ENCODE assay signal across 20 cellular contexts in the genomic region with DNA sequence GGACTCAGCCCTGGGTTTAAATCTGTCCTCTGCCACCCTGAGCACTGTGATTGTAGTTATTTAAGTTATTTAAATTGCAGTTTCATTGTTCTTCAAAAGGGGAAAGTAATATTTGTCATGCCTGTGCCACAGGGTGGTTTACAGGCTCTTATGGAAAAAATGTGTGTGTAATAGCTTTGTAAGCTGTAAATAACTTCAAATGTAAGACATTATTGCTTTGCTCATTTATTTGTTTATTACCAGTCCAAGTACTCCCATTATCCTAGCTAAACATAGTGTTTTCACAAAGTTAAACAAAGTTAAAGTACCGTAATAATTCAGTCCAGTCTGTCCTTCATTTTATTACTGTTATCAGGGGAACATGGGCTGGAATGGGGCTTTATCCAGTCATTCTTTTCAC. TPM values are rescaled to one million over a fixed set of nuclear protein-coding genes. Genes with fewer than 3 reads are reported as not detected.
DNase-seq lines count a peak whose midpoint lies in the region; ATAC-seq and TF ChIP-seq lines count a peak whose summit lies in the region.
"Had no signal": no experiment of that assay in that cellular context is flagged by ENCODE, and none has a peak within 500 bp of the region (broad histone marks: within the 10 kb centered on the region; RNA-seq: fewer than 3 reads in every experiment).

No MANE protein-coding gene starts in this region.

- DNase-seq in SK-N-SH (no peak), amniotic epithelial cell (ENCODE audit: low read depth) (peak; percentile 10), mesothelial cell of epicardium (ENCODE audit: low spot score in 2 of 2, unreplicated experiment in 2 of 2) (no peak), HFFc6 (no peak), iPS-NIHi7 (ENCODE audit: extremely low spot score) (no peak), anterior cingulate cortex (lab: John Stamatoyannopoulos, UW) (no peak)
- DNase-seq: 8988T; CD4-positive, alpha-beta T cell; DMS79; GOT3; MG63; NCI-H1092 treated with DMSO at 0.1 percent for 48 hours; NCI-H1694 treated with DMSO at 0.1 percent for 48 hours; NCI-H446; NCI-H748 treated with DMSO at 0.1 percent for 48 hours; Peyer's patch; SHP77 treated with DMSO at 0.1 percent for 48 hours had no signal

- peak; percentile 33; the same call in 1 of the 3 replicates for ATAC-seq in SK-N-SH treated with all-trans-retinoic acid at 6 μM for 48 hours
- no peak for ATAC-seq in HG03280 (IDR thresholded peaks at IDR 0.05; ENCODE audit: unreplicated experiment)
- ATAC-seq: HepG2 had no signal

- H3K4me1 ChIP-seq in SK-N-SH (ENCODE audit: control insufficient read depth in 1 of 2, insufficient read depth in 2 of 2, low read depth in 1 of 2, low read length in 1 of 2), result peaks cover 12 to 16% of the 10 kb centered on the region in 2 experiments; a peak in 3 of 4 replicates

- H3K4me1 Mint-ChIP-seq in mesothelial cell of epicardium (peaks cover 21% of the 10 kb centered on the region), HFFc6 (ENCODE audit: low read depth) (no peaks in the 10 kb centered on the region)

- no peak for TF ChIP-seq EP300 in SK-N-SH (IDR thresholded peaks at IDR 0.05; ENCODE audit: borderline replicate concordance in 1 of 2, low read depth in 1 of 2, low read length in 1 of 2)

- no peaks in the 10 kb centered on the region for H3K27me3 ChIP-seq in SK-N-SH (ENCODE audit: insufficient read depth)
- H3K27me3 ChIP-seq: MG63, Peyer's patch had no signal

- no peaks in the 10 kb centered on the region for H3K36me3 Mint-ChIP-seq in mesothelial cell of epicardium
- no peaks in the 10 kb centered on the region for H3K36me3 Mint-ChIP-seq in HFFc6 (ENCODE audit: low read depth)

- no peaks in the 10 kb centered on the region for H3K9me2 ChIP-seq in SK-N-SH

- no peak for TF ChIP-seq RAD21 in SK-N-SH (IDR thresholded peaks at IDR 0.05; ENCODE audit: low read length)

- H4K20me1 ChIP-seq in SK-N-SH (ENCODE audit: insufficient read depth), result no peaks in the 10 kb centered on the region

- no peaks in the 10 kb centered on the region for H3K9me3 ChIP-seq in SK-N-SH
- H3K9me3 ChIP-seq: MG63, Peyer's patch had no signal

- H3K79me2 ChIP-seq in SK-N-SH (ENCODE audit: insufficient read depth), result no peaks in the 10 kb centered on the region

- H3F3A ChIP-seq in SK-N-SH (replicated peaks; ENCODE audit: insufficient read depth), result no peaks in the 10 kb centered on the region

- TF ChIP-seq CTCF in SK-N-SH (IDR thresholded peaks at IDR 0.05), result no peak
- no peak for TF ChIP-seq CTCF in mesothelial cell of epicardium (IDR thresholded peaks at IDR 0.05; ENCODE audit: unreplicated experiment)
- TF ChIP-seq CTCF in HFFc6 (IDR thresholded peaks at IDR 0.05), result no peak

- no peak overlapping the region for H3K4me2 ChIP-seq in SK-N-SH

- H3K9ac ChIP-seq in SK-N-SH, result no peak overlapping the region

- WGBS in SK-N-SH (ENCODE audit: low lambda C conversion rate), result 88% methylated on average over 1 of the region's 1 CpG

- H3K27ac ChIP-seq in SK-N-SH (ENCODE audit: low read depth in 2 of 2, low read length in 1 of 2), result no peak overlapping the region; a peak in 1 of 4 replicates
- H3K27ac ChIP-seq: Peyer's patch had no signal

- CTCF ChIA-PET in SK-N-SH (lab: Yijun Ruan, JAX), result interaction anchor here (1.0 to 1.6 kb wide), 4 partner anchors 14 to 72 kb away, joined by 3 read pairs; no protein-coding TSS in a partner anchor

- H3K27me3 Mint-ChIP-seq in mesothelial cell of epicardium (ENCODE audit: low read depth) (no peaks in the 10 kb centered on the region), HFFc6 (ENCODE audit: insufficient read depth) (peaks cover 33% of the 10 kb centered on the region)

- H3K4me3 ChIP-seq in SK-N-SH (ENCODE audit: low read depth in 2 of 2, low read length in 1 of 2), result no peak overlapping the region
- H3K4me3 ChIP-seq: MG63, Peyer's patch had no signal

- H3K9me3 Mint-ChIP-seq in mesothelial cell of epicardium (no peaks in the 10 kb centered on the region), HFFc6 (peaks cover 3% of the 10 kb centered on the region; the same call in 1 of the 2 replicates)
- H3K9me3 Mint-ChIP-seq: CD4-positive, alpha-beta T cell had no signal

- H3K27ac Mint-ChIP-seq in mesothelial cell of epicardium (peak overlapping the region; percentile 45), HFFc6 (no peak overlapping the region)
- H3K27ac Mint-ChIP-seq: CD4-positive, alpha-beta T cell had no signal

- H2AFZ ChIP-seq in SK-N-SH (ENCODE audit: low read depth), result no peak overlapping the region

- POLR2A ChIA-PET in SK-N-SH (lab: Yijun Ruan, JAX), result no interaction called here

- no peaks in the 10 kb centered on the region for H3K36me3 ChIP-seq in SK-N-SH (replicated peaks in 1 of 2; ENCODE audit: control insufficient read depth in 1 of 2, insufficient read depth in 2 of 2, low read length in 1 of 2)
- H3K36me3 ChIP-seq: MG63, Peyer's patch had no signal

- H3K4me3 Mint-ChIP-seq in mesothelial cell of epicardium (no peak overlapping the region), HFFc6 (no peak overlapping the region)
- H3K4me3 Mint-ChIP-seq: CD4-positive, alpha-beta T cell had no signal

TF ChIP-seq in SK-N-SH treated with all-trans-retinoic acid at 6 μM for 48 hours, 23 proteins besides CTCF, POLR2A, EP300 and RAD21 (continues in another document):
- no peak for TF ChIP-seq ISL1 (CRISPR knock-in tag; IDR thresholded peaks at IDR 0.05)
- no peak for TF ChIP-seq TCF4 (CRISPR knock-in tag; IDR thresholded peaks at IDR 0.05; ENCODE audit: borderline replicate concordance)
- TF ChIP-seq, protein P1, sequence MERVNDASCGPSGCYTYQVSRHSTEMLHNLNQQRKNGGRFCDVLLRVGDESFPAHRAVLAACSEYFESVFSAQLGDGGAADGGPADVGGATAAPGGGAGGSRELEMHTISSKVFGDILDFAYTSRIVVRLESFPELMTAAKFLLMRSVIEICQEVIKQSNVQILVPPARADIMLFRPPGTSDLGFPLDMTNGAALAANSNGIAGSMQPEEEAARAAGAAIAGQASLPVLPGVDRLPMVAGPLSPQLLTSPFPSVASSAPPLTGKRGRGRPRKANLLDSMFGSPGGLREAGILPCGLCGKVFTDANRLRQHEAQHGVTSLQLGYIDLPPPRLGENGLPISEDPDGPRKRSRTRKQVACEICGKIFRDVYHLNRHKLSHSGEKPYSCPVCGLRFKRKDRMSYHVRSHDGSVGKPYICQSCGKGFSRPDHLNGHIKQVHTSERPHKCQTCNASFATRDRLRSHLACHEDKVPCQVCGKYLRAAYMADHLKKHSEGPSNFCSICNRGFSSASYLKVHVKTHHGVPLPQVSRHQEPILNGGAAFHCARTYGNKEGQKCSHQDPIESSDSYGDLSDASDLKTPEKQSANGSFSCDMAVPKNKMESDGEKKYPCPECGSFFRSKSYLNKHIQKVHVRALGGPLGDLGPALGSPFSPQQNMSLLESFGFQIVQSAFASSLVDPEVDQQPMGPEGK (CRISPR knock-in tag; IDR thresholded peaks at IDR 0.05; ENCODE audit: borderline replicate concordance), result no peak
- no peak for TF ChIP-seq OSR1 (CRISPR knock-in tag; IDR thresholded peaks at IDR 0.05)
- no peak for TF ChIP-seq SNAI2 (CRISPR knock-in tag; IDR thresholded peaks at IDR 0.05)
- no peak for TF ChIP-seq CSDC2 (CRISPR knock-in tag; IDR thresholded peaks at IDR 0.05)

TF ChIP-seq in SK-N-SH, 30 proteins besides CTCF, POLR2A, EP300 and RAD21 (continues in another document):
- TF ChIP-seq, protein P2, sequence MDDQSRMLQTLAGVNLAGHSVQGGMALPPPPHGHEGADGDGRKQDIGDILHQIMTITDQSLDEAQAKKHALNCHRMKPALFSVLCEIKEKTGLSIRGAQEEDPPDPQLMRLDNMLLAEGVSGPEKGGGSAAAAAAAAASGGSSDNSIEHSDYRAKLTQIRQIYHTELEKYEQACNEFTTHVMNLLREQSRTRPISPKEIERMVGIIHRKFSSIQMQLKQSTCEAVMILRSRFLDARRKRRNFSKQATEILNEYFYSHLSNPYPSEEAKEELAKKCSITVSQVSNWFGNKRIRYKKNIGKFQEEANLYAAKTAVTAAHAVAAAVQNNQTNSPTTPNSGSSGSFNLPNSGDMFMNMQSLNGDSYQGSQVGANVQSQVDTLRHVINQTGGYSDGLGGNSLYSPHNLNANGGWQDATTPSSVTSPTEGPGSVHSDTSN (IDR thresholded peaks at IDR 0.05), result no peak
- TF ChIP-seq IRF3 (IDR thresholded peaks at IDR 0.05; ENCODE audit: low read depth, low read length), result no peak
- no peak for TF ChIP-seq FOSL2 (IDR thresholded peaks at IDR 0.05; ENCODE audit: borderline replicate concordance, low read depth)
- TF ChIP-seq GABPA (IDR thresholded peaks at IDR 0.05; ENCODE audit: low read depth), result no peak

RNA-seq across cellular contexts. Expression of gene IGFBP2, which starts 43.4 kb away (rescaled TPM):
- 668 and 695 TPM in 2 replicates for polyA plus RNA-seq in SK-N-SH (2012; rRNA removed)
- polyA plus RNA-seq in SK-N-SH (2012; cell fraction: cytosol; rRNA removed), result 286 and 490 TPM in 2 replicates
- polyA plus RNA-seq in SK-N-SH (2012; cell fraction: nucleus; rRNA removed), result 566 and 589 TPM in 2 replicates
- 376 to 409 TPM (median 381 TPM) in 3 replicates for total RNA-seq in mesothelial cell of epicardium
- under 1 TPM in 2 of 6 experiments, not detected in 4; 0.28 to 0.40 TPM for total RNA-seq in HFFc6 (2021; fragmentation: NEBNext Ultra II Directional; extraction: Animal tissue kit (Norgen Biotek cat#: 25700))
- total RNA-seq: CD4-positive, alpha-beta T cell had no signal

Comparison
In these comparisons a context has a peak if more than half of its experiments do, and no peak if none do; other contexts are left out.
1. RNA of gene IGFBP2, which starts 43.4 kb away (total RNA-seq): 376 to 409 TPM in mesothelial cell of epicardium; 0.28 to 0.40 TPM in HFFc6; every median in the first group is over 100 times any median in the second.